In genomic region chr12:12985817-12986408, GRCh38 we compare ENCODE assay signal across 8 cellular contexts. TPM values are rescaled to one million over a fixed set of nuclear protein-coding genes. Genes with fewer than 3 reads are reported as not detected.
DNase-seq lines count a peak whose midpoint lies in the region; ATAC-seq, FAIRE-seq and TF ChIP-seq lines count a peak whose summit lies in the region.

No MANE protein-coding gene starts in this region.

- no peak overlapping the region for H3K4me3 ChIP-seq in MM.1S (ENCODE audit: low read length)
- H3K4me3 ChIP-seq in pancreas, result no peak overlapping the region

- peak; percentile 56 for TF ChIP-seq CTCF in MM.1S (IDR thresholded peaks at IDR 0.05; ENCODE audit: low read length)
- TF ChIP-seq CTCF in pancreas (IDR thresholded peaks at IDR 0.05), result peak in 1 of 4 donors; percentile 25

- H3F3A ChIP-seq in MM.1S (ENCODE audit: insufficient read depth, low read length), result no peaks in the 10 kb centered on the region

- H3K9ac ChIP-seq in MM.1S (ENCODE audit: low read length), result no peak overlapping the region

- H3K36me3 Mint-ChIP-seq in activated CD4-positive, alpha-beta T cell treated with anti-CD3 and anti-CD28 coated beads for 36 hours (ENCODE audit: low read depth), result peaks cover 5% of the 10 kb centered on the region
- peaks cover 2% of the 10 kb centered on the region for H3K36me3 Mint-ChIP-seq in activated CD4-positive, alpha-beta T cell treated with anti-CD3 and anti-CD28 coated beads, Interleukin-2, amount 10 ng/mL, durations not matched to agents 24 days and 14 days (ENCODE audit: low read depth)

- H3K27me3 ChIP-seq in MM.1S (replicated peaks; ENCODE audit: insufficient read depth, low read length), result no peaks in the 10 kb centered on the region
- H3K27me3 ChIP-seq in pancreas, result no peaks in the 10 kb centered on the region

- no peaks in the 10 kb centered on the region for H3K79me2 ChIP-seq in MM.1S (ENCODE audit: low read length)

- H4K20me1 ChIP-seq in MM.1S (ENCODE audit: insufficient read depth, low read length), result no peaks in the 10 kb centered on the region

- DNase-seq in activated CD4-positive, alpha-beta T cell treated with anti-CD3 and anti-CD28 coated beads for 36 hours, result peak; percentile 55
- no peak for DNase-seq in activated CD4-positive, alpha-beta T cell treated with anti-CD3 and anti-CD28 coated beads, Interleukin-2, amount 10 ng/mL, durations not matched to agents 24 days and 14 days
- DNase-seq in MM.1S, result no peak
- peak; percentile 69 for DNase-seq in dermis blood vessel endothelial cell
- no peak for DNase-seq in pancreas
- no peak for DNase-seq in middle frontal gyrus (ENCODE audit: extremely low spot score, low spot score)
- DNase-seq in NOMO-1 treated with dmso at 0.1 percent for 144 hours (lab: John Stamatoyannopoulos, UW; ENCODE audit: unreplicated experiment), result no peak

- no peak overlapping the region for H2AFZ ChIP-seq in MM.1S (ENCODE audit: low read length)

- H3K27ac Mint-ChIP-seq in activated CD4-positive, alpha-beta T cell treated with anti-CD3 and anti-CD28 coated beads for 36 hours, result no peak overlapping the region
- no peak overlapping the region for H3K27ac Mint-ChIP-seq in activated CD4-positive, alpha-beta T cell treated with anti-CD3 and anti-CD28 coated beads, Interleukin-2, amount 10 ng/mL, durations not matched to agents 24 days and 14 days

- intact Hi-C loops in activated CD4-positive, alpha-beta T cell treated with anti-CD3 and anti-CD28 coated beads for 36 hours (cut with DNase I, micrococcal nuclease), result loop anchor here in 1 of 2 experiments (1.0 kb wide), 1 partner anchor 226 kb away; no protein-coding TSS in a partner anchor
- intact Hi-C loops in activated CD4-positive, alpha-beta T cell treated with anti-CD3 and anti-CD28 coated beads, Interleukin-2, amount 10 ng/mL, durations not matched to agents 24 days and 14 days (cut with micrococcal nuclease), result no loop called here
- intact Hi-C loops in pancreas (cut with DNase I), result loop anchor here in 1 of 3 donors (5.0 kb wide), 1 partner anchor 69 kb away; no protein-coding TSS in a partner anchor

- no peaks in the 10 kb centered on the region for H3K9me3 ChIP-seq in MM.1S (replicated peaks; ENCODE audit: insufficient read depth, low read length)
- no peaks in the 10 kb centered on the region for H3K9me3 ChIP-seq in pancreas

- H3K9me2 ChIP-seq in MM.1S (replicated peaks; ENCODE audit: insufficient read depth, low read length), result no peaks in the 10 kb centered on the region

- H3K27ac ChIP-seq in MM.1S (ENCODE audit: low read length) (no peak overlapping the region), pancreas (no peak overlapping the region)

- peaks cover 5% of the 10 kb centered on the region; the same call in 1 of the 2 replicates for H3K36me3 ChIP-seq in MM.1S (replicated peaks; ENCODE audit: insufficient read depth, low read length)
- H3K36me3 ChIP-seq in pancreas, result peaks cover 0 to 40% (median 0%) of the 10 kb centered on the region in 3 donors

- no peak overlapping the region for H3K4me3 Mint-ChIP-seq in activated CD4-positive, alpha-beta T cell treated with anti-CD3 and anti-CD28 coated beads for 36 hours
- H3K4me3 Mint-ChIP-seq in activated CD4-positive, alpha-beta T cell treated with anti-CD3 and anti-CD28 coated beads, Interleukin-2, amount 10 ng/mL, durations not matched to agents 24 days and 14 days, result no peak overlapping the region

- no peaks in the 10 kb centered on the region for H3K4me1 Mint-ChIP-seq in activated CD4-positive, alpha-beta T cell treated with anti-CD3 and anti-CD28 coated beads for 36 hours
- H3K4me1 Mint-ChIP-seq in activated CD4-positive, alpha-beta T cell treated with anti-CD3 and anti-CD28 coated beads, Interleukin-2, amount 10 ng/mL, durations not matched to agents 24 days and 14 days, result no peaks in the 10 kb centered on the region

- no peak for FAIRE-seq in pancreas (lab: Jason Lieb, UNC)

- H3K9me3 Mint-ChIP-seq in activated CD4-positive, alpha-beta T cell treated with anti-CD3 and anti-CD28 coated beads for 36 hours (ENCODE audit: low read depth), result no peaks in the 10 kb centered on the region
- H3K9me3 Mint-ChIP-seq in activated CD4-positive, alpha-beta T cell treated with anti-CD3 and anti-CD28 coated beads, Interleukin-2, amount 10 ng/mL, durations not matched to agents 24 days and 14 days, result no peaks in the 10 kb centered on the region

- H3K27me3 Mint-ChIP-seq in activated CD4-positive, alpha-beta T cell treated with anti-CD3 and anti-CD28 coated beads for 36 hours, result no peaks in the 10 kb centered on the region
- H3K27me3 Mint-ChIP-seq in activated CD4-positive, alpha-beta T cell treated with anti-CD3 and anti-CD28 coated beads, Interleukin-2, amount 10 ng/mL, durations not matched to agents 24 days and 14 days, result no peaks in the 10 kb centered on the region

- CTCF ChIA-PET in activated CD4-positive, alpha-beta T cell treated with anti-CD3 and anti-CD28 coated beads for 36 hours (lab: Charles Lee), result interaction anchor here (0.6 to 7.5 kb wide), 13 partner anchors 9 to 270 kb away, joined by 3 to 58 read pairs (median 4); no protein-coding TSS in a partner anchor

- POLR2A ChIA-PET in activated CD4-positive, alpha-beta T cell treated with anti-CD3 and anti-CD28 coated beads for 36 hours (lab: Charles Lee), result no interaction called here

- 73 to 79% methylated on average over 4 of the region's 4 CpGs for WGBS in pancreas, 2 donors

- no peaks in the 10 kb centered on the region for H3K4me1 ChIP-seq in MM.1S (ENCODE audit: low read length)
- peaks cover 0 to under 1% (median 0%) of the 10 kb centered on the region in 3 donors for H3K4me1 ChIP-seq in pancreas

- ATAC-seq in activated CD4-positive, alpha-beta T cell treated with anti-CD3 and anti-CD28 coated beads for 36 hours, result peak; percentile 88
- peak in 3 of 4 donors; percentile 59 to 80 (median 71) for ATAC-seq in pancreas
- ATAC-seq in GM19397 (IDR thresholded peaks at IDR 0.05; ENCODE audit: unreplicated experiment), result no peak

- H3K4me2 ChIP-seq in MM.1S (ENCODE audit: low read depth, low read length), result no peak overlapping the region

RNA-seq across cellular contexts. Expression of gene HEBP1, which starts 14.2 kb away (rescaled TPM):
- 10 to 100 TPM; 23.5 to 28.6 TPM for total RNA-seq in activated CD4-positive, alpha-beta T cell treated with anti-CD3 and anti-CD28 coated beads for 36 hours
- total RNA-seq in activated CD4-positive, alpha-beta T cell treated with anti-CD3 and anti-CD28 coated beads, Interleukin-2, amount 10 ng/mL, durations not matched to agents 24 days and 14 days, result 12.0 and 13.8 TPM in 2 replicates
- 23.3 and 34.7 TPM in 2 replicates for total RNA-seq in dermis blood vessel endothelial cell
- 10 to 100 TPM; 37.4 to 57.6 (median 49.1) TPM for total RNA-seq in pancreas
- polyA plus RNA-seq in pancreas, result 10 to 100 TPM; 25.8 to 41.6 TPM

RNA-seq across cellular contexts. Expression of gene GPRC5D, which starts 33.9 kb away (rescaled TPM):
- total RNA-seq in activated CD4-positive, alpha-beta T cell treated with anti-CD3 and anti-CD28 coated beads for 36 hours, result not detected
- total RNA-seq in activated CD4-positive, alpha-beta T cell treated with anti-CD3 and anti-CD28 coated beads, Interleukin-2, amount 10 ng/mL, durations not matched to agents 24 days and 14 days, result not detected in 2 replicates
- 0.17 TPM in 1 of 2 replicates, not detected in the other for total RNA-seq in dermis blood vessel endothelial cell
- under 1 TPM in 1 of 6 donors, not detected in 5; 0.24 TPM for total RNA-seq in pancreas
- polyA plus RNA-seq in pancreas, result under 1 TPM; 0.33 to 0.42 TPM

RNA-seq across cellular contexts. Expression of gene FAM234B, which starts 58.3 kb away (rescaled TPM):
- 10 to 100 TPM; 11.1 to 12.2 TPM for total RNA-seq in activated CD4-positive, alpha-beta T cell treated with anti-CD3 and anti-CD28 coated beads for 36 hours
- 8.6 and 9.0 TPM in 2 replicates for total RNA-seq in activated CD4-positive, alpha-beta T cell treated with anti-CD3 and anti-CD28 coated beads, Interleukin-2, amount 10 ng/mL, durations not matched to agents 24 days and 14 days
- total RNA-seq in dermis blood vessel endothelial cell (12.2 and 13.3 TPM in 2 replicates), pancreas (1 to 10 TPM; 3.5 to 4.6 (median 4.0) TPM)
- polyA plus RNA-seq in pancreas, result 1 to 10 TPM; 1.1 to 2.3 TPM

Comparison
In these comparisons a context has a peak if more than half of its experiments do, and no peak if none do; other contexts are left out.
1. DNase-seq: peak in activated CD4-positive, alpha-beta T cell treated with anti-CD3 and anti-CD28 coated beads for 36 hours (single experiment) and dermis blood vessel endothelial cell (single experiment); none in activated CD4-positive, alpha-beta T cell treated with anti-CD3 and anti-CD28 coated beads, Interleukin-2, amount 10 ng/mL, durations not matched to agents 24 days and 14 days (single experiment), MM.1S (single experiment), pancreas (0 of 6), middle frontal gyrus (single experiment) and NOMO-1 treated with dmso at 0.1 percent for 144 hours (single experiment).